Comparison of ENCODE assay signal across 9 cellular contexts in genomic region chr22:49936973-49937757, GRCh38. TPM values are rescaled to one million over a fixed set of nuclear protein-coding genes. Genes with fewer than 3 reads are reported as not detected.
DNase-seq lines count a peak whose midpoint lies in the region; ATAC-seq lines count a peak whose summit lies in the region.
"Had no signal": no experiment of that assay in that cellular context is flagged by ENCODE, and none has a peak within 500 bp of the region (broad histone marks: within the 10 kb centered on the region; RNA-seq: fewer than 3 reads in every experiment).

No MANE protein-coding gene starts in this region.

- H3K27ac ChIP-seq in caudate nucleus (ENCODE audit: low read depth, low read length) (peak overlapping the region; percentile 94), temporal lobe (ENCODE audit: low read depth, low read length) (peak overlapping the region; percentile 92)

- ATAC-seq in GM21515 (IDR thresholded peaks at IDR 0.05; ENCODE audit: unreplicated experiment): no peak

- H3K36me3 Mint-ChIP-seq in T-helper 1 cell treated with Interleukin-12 subunit alpha and Interleukin-12 subunit beta and Interleukin-4 antibody, amounts not matched to agents 30 μg/mL and 1 μg/mL, for 36 hours (ENCODE audit: low read depth): peaks cover 3% of the 10 kb centered on the region

- H3K9me3 Mint-ChIP-seq in T-helper 1 cell treated with Interleukin-12 subunit alpha and Interleukin-12 subunit beta and Interleukin-4 antibody, amounts not matched to agents 30 μg/mL and 1 μg/mL, for 36 hours: no peaks in the 10 kb centered on the region

- peak overlapping the region; percentile 82 for H3K27ac Mint-ChIP-seq in T-helper 1 cell treated with Interleukin-12 subunit alpha and Interleukin-12 subunit beta and Interleukin-4 antibody, amounts not matched to agents 30 μg/mL and 1 μg/mL, for 36 hours

- peaks cover 20% of the 10 kb centered on the region for H3K4me1 Mint-ChIP-seq in T-helper 1 cell treated with Interleukin-12 subunit alpha and Interleukin-12 subunit beta and Interleukin-4 antibody, amounts not matched to agents 30 μg/mL and 1 μg/mL, for 36 hours (ENCODE audit: low read depth)

- no peaks in the 10 kb centered on the region for H3K27me3 Mint-ChIP-seq in T-helper 1 cell treated with Interleukin-12 subunit alpha and Interleukin-12 subunit beta and Interleukin-4 antibody, amounts not matched to agents 30 μg/mL and 1 μg/mL, for 36 hours (ENCODE audit: low read depth)

- H3K4me3 Mint-ChIP-seq in T-helper 1 cell treated with Interleukin-12 subunit alpha and Interleukin-12 subunit beta and Interleukin-4 antibody, amounts not matched to agents 30 μg/mL and 1 μg/mL, for 36 hours: peak overlapping the region; percentile 65

- DNase-seq in T-helper 1 cell: no peak
- DNase-seq in caudate nucleus (lab: John Stamatoyannopoulos, UW): peak in 57 of 61 donors; percentile 20 to 89 (median 66)
- DNase-seq in lung microvascular endothelial cell (ENCODE audit: low read depth in 2 of 2): peak; percentile 35 to 67
- DNase-seq in NOMO-1 treated with dmso at 0.1 percent for 144 hours (lab: John Stamatoyannopoulos, UW; ENCODE audit: unreplicated experiment): no peak
- DNase-seq in NCI-H69 (lab: John Stamatoyannopoulos, UW): no peak
- DNase-seq: effector CD4-positive, alpha-beta T cell had no signal

RNA-seq across cellular contexts. Expression of gene CRELD2, which starts 18.7 kb away (rescaled TPM):
- 40.3 and 45.2 TPM in 2 replicates for total RNA-seq in lung microvascular endothelial cell
- total RNA-seq in temporal lobe: 8.6 TPM

RNA-seq across cellular contexts. Expression of gene ALG12, which starts 18.9 kb away (rescaled TPM):
- total RNA-seq in lung microvascular endothelial cell (9.4 and 13.5 TPM in 2 replicates), temporal lobe (5.4 TPM)

RNA-seq across cellular contexts. Expression of gene PIM3, which starts 23.4 kb away (rescaled TPM):
- total RNA-seq in lung microvascular endothelial cell: 156 and 396 TPM in 2 replicates
- total RNA-seq in temporal lobe: 8.9 TPM

Comparison
In these comparisons a context has a peak if more than half of its experiments do, and no peak if none do; other contexts are left out.
1. DNase-seq: peak in caudate nucleus (57 of 61) and lung microvascular endothelial cell (2 of 2); none in T-helper 1 cell (0 of 5), NOMO-1 treated with dmso at 0.1 percent for 144 hours (single experiment) and NCI-H69 (single experiment).
2. RNA of gene PIM3, which starts 23.4 kb away (total RNA-seq): 156 to 396 TPM in lung microvascular endothelial cell; 8.9 TPM in temporal lobe (single experiment); every median in the first group is over 10 times any median in the second.